Comparison of ENCODE assay signal across 9 cellular contexts in genomic region chr14:74299061-74299545, GRCh38. TPM values are rescaled to one million over a fixed set of nuclear protein-coding genes. Genes with fewer than 3 reads are reported as not detected.
A peak's percentile ranks its signal among the peaks of the same experiment; 100 is the strongest.
DNase-seq lines count a peak whose midpoint lies in the region; ATAC-seq and TF ChIP-seq lines count a peak whose summit lies in the region.
"Had no signal": no experiment of that assay in that cellular context is flagged by ENCODE, and none has a peak within 500 bp of the region (broad histone marks: within the 10 kb centered on the region; RNA-seq: fewer than 3 reads in every experiment).

No MANE protein-coding gene starts in this region.

- POLR2A ChIA-PET in activated CD4-positive, alpha-beta memory T cell treated with anti-CD3 and anti-CD28 coated beads for 36 hours (lab: Charles Lee), result no interaction called here

- H3K27me3 ChIP-seq in gastrocnemius medialis, result no peaks in the 10 kb centered on the region
- H3K27me3 ChIP-seq: left lung had no signal

- no peak for TF ChIP-seq POLR2A in gastrocnemius medialis (IDR thresholded peaks at IDR 0.05)

- H3K9me3 ChIP-seq in gastrocnemius medialis, result no peaks in the 10 kb centered on the region
- H3K9me3 ChIP-seq: left lung had no signal

- CTCF ChIA-PET in activated CD4-positive, alpha-beta memory T cell treated with anti-CD3 and anti-CD28 coated beads for 36 hours (lab: Charles Lee), result no interaction called here

- H3K4me3 Mint-ChIP-seq in activated CD4-positive, alpha-beta memory T cell treated with anti-CD3 and anti-CD28 coated beads for 36 hours, result no peak overlapping the region

- peak; percentile 67 for DNase-seq in HT1080 (ENCODE audit: low read depth)
- peak; percentile 41 for DNase-seq in activated CD4-positive, alpha-beta memory T cell treated with anti-CD3 and anti-CD28 coated beads for 36 hours
- peak; percentile 60 for DNase-seq in fibroblast of pulmonary artery (ENCODE audit: low read depth)
- no peak for DNase-seq in gastrocnemius medialis
- DNase-seq: left lung had no signal

- H3K4me1 ChIP-seq in gastrocnemius medialis, result peaks cover 5 to 11% of the 10 kb centered on the region in 2 donors

- H3K4me1 Mint-ChIP-seq in activated CD4-positive, alpha-beta memory T cell treated with anti-CD3 and anti-CD28 coated beads for 36 hours (ENCODE audit: low read depth), result peaks cover 35% of the 10 kb centered on the region

- peaks cover 8% of the 10 kb centered on the region for H3K36me3 Mint-ChIP-seq in activated CD4-positive, alpha-beta memory T cell treated with anti-CD3 and anti-CD28 coated beads for 36 hours

- H3K27ac ChIP-seq in gastrocnemius medialis, result peak overlapping the region in 3 of 4 donors; percentile 46 to 61 (median 58)

- H3K27ac Mint-ChIP-seq in activated CD4-positive, alpha-beta memory T cell treated with anti-CD3 and anti-CD28 coated beads for 36 hours, result peak overlapping the region; percentile 75

- in situ Hi-C loops in gastrocnemius medialis (cut with MboI; ENCODE audit: low sequenced_read_pairs in 4 of 4), result no loop called here

- peaks cover 0 to 42% of the 10 kb centered on the region in 2 donors for H3K36me3 ChIP-seq in gastrocnemius medialis

- no peak for ATAC-seq in gastrocnemius medialis
- ATAC-seq in GM18873 (IDR thresholded peaks at IDR 0.05; ENCODE audit: low FRiP score, unreplicated experiment), result no peak
- ATAC-seq in HG03469 (IDR thresholded peaks at IDR 0.05; ENCODE audit: unreplicated experiment), result no peak
- no peak for ATAC-seq in GM21717 (IDR thresholded peaks at IDR 0.05; ENCODE audit: unreplicated experiment)
- ATAC-seq: left lung had no signal

- intact Hi-C loops in activated CD4-positive, alpha-beta memory T cell treated with anti-CD3 and anti-CD28 coated beads for 36 hours (cut with micrococcal nuclease), result no loop called here
- intact Hi-C loops in gastrocnemius medialis (cut with DNase I; ENCODE audit: low total_unique reads), result no loop called here

- TF ChIP-seq CTCF in fibroblast of pulmonary artery (IDR thresholded peaks at IDR 0.05; ENCODE audit: low read length, missing control alignments) (no peak), gastrocnemius medialis (IDR thresholded peaks at IDR 0.05 in 4 of 5, conservative IDR thresholded peaks at IDR 0.05 in 1 of 5) (no peak)

- H3K27me3 Mint-ChIP-seq in activated CD4-positive, alpha-beta memory T cell treated with anti-CD3 and anti-CD28 coated beads for 36 hours, result no peaks in the 10 kb centered on the region

- H3K4me3 ChIP-seq in fibroblast of pulmonary artery (replicated peaks; ENCODE audit: low read depth, low read length) (no peak overlapping the region), gastrocnemius medialis (no peak overlapping the region)
- H3K4me3 ChIP-seq: left lung had no signal

- no peaks in the 10 kb centered on the region for H3K9me3 Mint-ChIP-seq in activated CD4-positive, alpha-beta memory T cell treated with anti-CD3 and anti-CD28 coated beads for 36 hours

RNA-seq across cellular contexts. Expression of gene ABCD4, which starts 3.6 kb away (rescaled TPM):
- 22.9 and 25.3 TPM in 2 replicates for total RNA-seq in HT1080 (2014; rRNA removed; shearing (Covaris generic))
- polyA plus RNA-seq in HT1080 (2015; cell fraction: cytosol; rRNA removed), result 20.3 and 22.5 TPM in 2 replicates
- polyA plus RNA-seq in HT1080 (2015; cell fraction: nucleus; rRNA removed), result 104 TPM in 2 replicates
- 10 to 100 TPM; 42.7 to 47.7 TPM for total RNA-seq in activated CD4-positive, alpha-beta memory T cell treated with anti-CD3 and anti-CD28 coated beads for 36 hours
- 10 to 100 TPM in 3 of 4 donors, 1 to 10 TPM in 1; 9.1 to 20.0 (median 11.5) TPM for total RNA-seq in gastrocnemius medialis

RNA-seq across cellular contexts. Expression of gene VRTN, which starts 49.2 kb away (rescaled TPM):
- total RNA-seq in HT1080 (2014; rRNA removed; shearing (Covaris generic)), result not detected in 2 replicates
- not detected in 2 replicates for polyA plus RNA-seq in HT1080 (2015; cell fraction: cytosol; rRNA removed)
- not detected in 2 replicates for polyA plus RNA-seq in HT1080 (2015; cell fraction: nucleus; rRNA removed)
- not detected for total RNA-seq in activated CD4-positive, alpha-beta memory T cell treated with anti-CD3 and anti-CD28 coated beads for 36 hours
- total RNA-seq in gastrocnemius medialis, result not detected
- total RNA-seq: left lung, OCI-LY7 had no signal

RNA-seq across cellular contexts. Expression of gene VSX2, which starts 59.9 kb away (rescaled TPM):
- total RNA-seq in HT1080 (2014; rRNA removed; shearing (Covaris generic)), result not detected in 2 replicates
- not detected in 2 replicates for polyA plus RNA-seq in HT1080 (2015; cell fraction: cytosol; rRNA removed)
- not detected in 2 replicates for polyA plus RNA-seq in HT1080 (2015; cell fraction: nucleus; rRNA removed)
- total RNA-seq in activated CD4-positive, alpha-beta memory T cell treated with anti-CD3 and anti-CD28 coated beads for 36 hours, result not detected
- total RNA-seq in gastrocnemius medialis, result not detected
- total RNA-seq: left lung, OCI-LY7 had no signal

Comparison
In these comparisons a context has a peak if more than half of its experiments do, and no peak if none do; other contexts are left out.
1. DNase-seq: peak in HT1080 (single experiment), activated CD4-positive, alpha-beta memory T cell treated with anti-CD3 and anti-CD28 coated beads for 36 hours (single experiment) and fibroblast of pulmonary artery (single experiment); none in gastrocnemius medialis (0 of 2).